13 cellular contexts compared by ENCODE assay signal in genomic region chr3:151434151-151434890, GRCh38. TPM values are rescaled to one million over a fixed set of nuclear protein-coding genes. Genes with fewer than 3 reads are reported as not detected.
A peak's percentile ranks its signal among the peaks of the same experiment; 100 is the strongest.
DNase-seq lines count a peak whose midpoint lies in the region; ATAC-seq, FAIRE-seq and TF ChIP-seq lines count a peak whose summit lies in the region.
"Had no signal": no experiment of that assay in that cellular context is flagged by ENCODE, and none has a peak within 500 bp of the region (broad histone marks: within the 10 kb centered on the region; RNA-seq: fewer than 3 reads in every experiment).

No MANE protein-coding gene starts in this region.

- POLR2A ChIA-PET in AG04449 (lab: Yijun Ruan, JAX), result interaction anchor here (0.6 kb wide), 1 partner anchor 30 kb away, joined by 4 read pairs; no protein-coding TSS in a partner anchor

- no peak for TF ChIP-seq POLR2A in GM12892 (IDR thresholded peaks at IDR 0.05; ENCODE audit: low read depth, low read length)

- ATAC-seq in HG02759 (IDR thresholded peaks at IDR 0.05; ENCODE audit: unreplicated experiment), result peak; percentile 43
- ATAC-seq: activated T-cell treated with anti-CD3 and anti-CD28 coated beads, Interleukin-2, amount 50 U/mL, for 4 hours had no signal

- H3K36me3 Mint-ChIP-seq in endothelial cell (ENCODE audit: low read depth, unreplicated experiment) (no peaks in the 10 kb centered on the region), CD14-positive monocyte (no peaks in the 10 kb centered on the region)

- FAIRE-seq in GM12892 (lab: Jason Lieb, UNC), result no peak
- FAIRE-seq: urothelium cell line had no signal

- H3K4me3 ChIP-seq in AG04449 (ENCODE audit: low read depth, low read length), result no peak overlapping the region

- H3K27me3 Mint-ChIP-seq in endothelial cell (ENCODE audit: unreplicated experiment) (no peaks in the 10 kb centered on the region), CD14-positive monocyte (ENCODE audit: low read depth in 3 of 3) (no peaks in the 10 kb centered on the region)
- H3K27me3 Mint-ChIP-seq: dendritic cell treated with granulocyte-macrophage colony-stimulating factor and Interleukin-4, amounts not matched to agents 40 ng/mL and 50 ng/mL, for 4 days had no signal

- H3K4me1 Mint-ChIP-seq in endothelial cell (ENCODE audit: unreplicated experiment) (no peaks in the 10 kb centered on the region), CD14-positive monocyte (no peaks in the 10 kb centered on the region)

- H3K4me3 Mint-ChIP-seq in endothelial cell (ENCODE audit: unreplicated experiment) (no peak overlapping the region), CD14-positive monocyte (no peak overlapping the region)
- H3K4me3 Mint-ChIP-seq: activated T-cell treated with anti-CD3 and anti-CD28 coated beads, Interleukin-2, amount 50 U/mL, for 4 hours; dendritic cell treated with granulocyte-macrophage colony-stimulating factor and Interleukin-4, amounts not matched to agents 40 ng/mL and 50 ng/mL, for 4 days had no signal

- no peak for TF ChIP-seq CTCF in AG04449 (IDR thresholded peaks at IDR 0.05; ENCODE audit: insufficient read depth, low read length, missing control alignments)
- TF ChIP-seq CTCF in endothelial cell (IDR thresholded peaks at IDR 0.05; ENCODE audit: unreplicated experiment), result no peak
- TF ChIP-seq CTCF in CD14-positive monocyte (IDR thresholded peaks at IDR 0.05), result no peak

- H3K9me3 Mint-ChIP-seq in endothelial cell (ENCODE audit: unreplicated experiment), result peaks cover 3% of the 10 kb centered on the region
- H3K9me3 Mint-ChIP-seq in CD14-positive monocyte, result no peaks in the 10 kb centered on the region
- H3K9me3 Mint-ChIP-seq: activated T-cell treated with anti-CD3 and anti-CD28 coated beads, Interleukin-2, amount 50 U/mL, for 4 hours; dendritic cell treated with granulocyte-macrophage colony-stimulating factor and Interleukin-4, amounts not matched to agents 40 ng/mL and 50 ng/mL, for 4 days had no signal

- CTCF ChIA-PET in AG04449 (lab: Yijun Ruan, JAX), result interaction anchor here (0.8 to 8.0 kb wide), 10 partner anchors 6 to 1140 kb away, joined by 3 to 63 read pairs (median 3); no protein-coding TSS in a partner anchor

- H3K27ac Mint-ChIP-seq in endothelial cell (ENCODE audit: unreplicated experiment) (no peak overlapping the region), CD14-positive monocyte (no peak overlapping the region)
- H3K27ac Mint-ChIP-seq: dendritic cell treated with granulocyte-macrophage colony-stimulating factor and Interleukin-4, amounts not matched to agents 40 ng/mL and 50 ng/mL, for 4 days had no signal

- DNase-seq in AG04449 (ENCODE audit: low read depth, low spot score) (peak; percentile 65), amniotic epithelial cell (ENCODE audit: low read depth) (peak; percentile 94), iris pigment epithelial cell (ENCODE audit: low read depth) (peak; percentile 94), NOMO-1 treated with dmso at 0.1 percent for 144 hours (lab: John Stamatoyannopoulos, UW; ENCODE audit: unreplicated experiment) (no peak), GM12892 (ENCODE audit: insufficient read length) (no peak), endothelial cell (ENCODE audit: low spot score) (no peak), CD14-positive monocyte (ENCODE audit: low spot score) (no peak)
- DNase-seq: activated T-cell treated with anti-CD3 and anti-CD28 coated beads, Interleukin-2, amount 50 U/mL, for 4 hours; NCI-H146; T1000 had no signal

- intact Hi-C loops in CD14-positive monocyte (cut with micrococcal nuclease), result loop anchor here in 1 of 2 donors (10.0 kb wide), 1 partner anchor 400 kb away; no protein-coding TSS in a partner anchor

RNA-seq across cellular contexts. Expression of gene IGSF10, which starts 26.5 kb away (rescaled TPM):
- 0.72 TPM for polyA plus RNA-seq in GM12892 (2012; ENCODE audit: missing spikeins)
- total RNA-seq in endothelial cell (ENCODE audit: unreplicated experiment), result 4.1 TPM
- under 1 TPM in 1 of 2 donors, not detected in 1; 0.05 TPM for polyA plus RNA-seq in CD14-positive monocyte

RNA-seq across cellular contexts. Expression of gene P2RY12, which starts 49.8 kb away (rescaled TPM):
- polyA plus RNA-seq in GM12892 (2012; ENCODE audit: missing spikeins), result 0.15 TPM
- not detected for total RNA-seq in endothelial cell (ENCODE audit: unreplicated experiment)
- 1 to 10 TPM; 2.7 to 3.0 TPM for polyA plus RNA-seq in CD14-positive monocyte
- total RNA-seq: activated T-cell treated with anti-CD3 and anti-CD28 coated beads, Interleukin-2, amount 50 U/mL, for 4 hours had no signal

Comparison
In these comparisons a context has a peak if more than half of its experiments do, and no peak if none do; other contexts are left out.
1. DNase-seq: peak in AG04449 (single experiment), amniotic epithelial cell (single experiment) and iris pigment epithelial cell (single experiment); none in NOMO-1 treated with dmso at 0.1 percent for 144 hours (single experiment), GM12892 (single experiment), endothelial cell (single experiment) and CD14-positive monocyte (single experiment).